Comparison of ENCODE assay signal across 1 cellular context in genomic region chr2:98295275-98295674, GRCh38.
TF ChIP-seq lines count a peak whose summit lies in the region.

No MANE protein-coding gene starts in this region.

TF ChIP-seq in GM23338, 12 proteins besides CTCF, POLR2A, EP300 and RAD21 (continued from another document):
- no peak for TF ChIP-seq REST (IDR thresholded peaks at IDR 0.05; ENCODE audit: unreplicated experiment)
- no peak for TF ChIP-seq ZNF114 (CRISPR knock-in tag; IDR thresholded peaks at IDR 0.05)
- TF ChIP-seq CREB1 (CRISPR knock-in tag; IDR thresholded peaks at IDR 0.05; ENCODE audit: low read depth), result no peak
- TF ChIP-seq JUNB (IDR thresholded peaks at IDR 0.05; ENCODE audit: unreplicated experiment), result no peak
- TF ChIP-seq NANOG (IDR thresholded peaks at IDR 0.05; ENCODE audit: borderline replicate concordance), result no peak
- no peak for TF ChIP-seq POLR2AphosphoS5 (IDR thresholded peaks at IDR 0.05; ENCODE audit: low read depth)
- no peak for TF ChIP-seq ZNF331 (CRISPR knock-in tag; IDR thresholded peaks at IDR 0.05; ENCODE audit: low read depth)
